24 cellular contexts compared by ENCODE assay signal in genomic region chr11:85167038-85167437, GRCh38.
"Had no signal": no experiment of that assay in that cellular context is flagged by ENCODE, and none has a peak within 500 bp of the region (broad histone marks: within the 10 kb centered on the region; RNA-seq: fewer than 3 reads in every experiment).

No MANE protein-coding gene starts in this region.

- H3K27me3 ChIP-seq: colonic mucosa, esophagus muscularis mucosa, neutrophil, pancreas, right lobe of liver, suprapubic skin, thyroid gland had no signal

- DNase-seq: colonic mucosa; effector memory CD4-positive, alpha-beta T cell; foreskin melanocyte; glutamatergic neuron; hypothalamus; immature natural killer cell; islet precursor cell; naive B cell; pancreas; retina; right lobe of liver; stimulated activated CD4-positive, alpha-beta T cell treated with anti-CD3 and anti-CD28 coated beads, Interleukin-12 subunit alpha, Interleukin-12 subunit beta, amount 100 ng/mL, for 4 hours; stimulated activated CD4-positive, alpha-beta T cell treated with anti-CD3 and anti-CD28 coated beads, Interleukin-1b, Interleukin-23, amount 100 ng/mL, for 48 hours; stimulated activated CD4-positive, alpha-beta T cell treated with anti-CD3 and anti-CD28 coated beads, Interleukin-4, amount 100 ng/mL, for 1 hour; stimulated activated CD8-positive, alpha-beta memory T cell treated with anti-CD3 and anti-CD28 coated beads, Interleukin-4, amount 100 ng/mL, for 48 hours; stimulated activated naive CD4-positive, alpha-beta T cell; stimulated activated naive CD8-positive, alpha-beta T cell treated with anti-CD3 and anti-CD28 coated beads, Interleukin-15, amount 100 ng/mL, for 72 hours; thyroid gland had no signal

- H3K9me3 ChIP-seq: colonic mucosa, esophagus muscularis mucosa, neutrophil, pancreas, right lobe of liver, suprapubic skin, thyroid gland had no signal

- ATAC-seq: natural killer cell treated with Interleukin-12 subunit alpha and Interleukin-12 subunit beta and Interleukin-15 and Interleukin-18, amount 100 ng/mL, for 72 hours; pancreas; right lobe of liver; stimulated activated naive CD8-positive, alpha-beta T cell treated with anti-CD3 and anti-CD28 coated beads, Interleukin-15, amount 100 ng/mL, for 72 hours had no signal

- H3K36me3 ChIP-seq: colonic mucosa, esophagus muscularis mucosa, neutrophil, pancreas, right lobe of liver, suprapubic skin, thyroid gland had no signal

- H3K4me2 ChIP-seq: smooth muscle cell had no signal

- H3K27ac ChIP-seq: colonic mucosa, esophagus muscularis mucosa, neutrophil, pancreas, right lobe of liver, suprapubic skin, thyroid gland had no signal

- H3K4me1 ChIP-seq: colonic mucosa, esophagus muscularis mucosa, pancreas, right lobe of liver, suprapubic skin, thyroid gland had no signal

- H3K4me3 ChIP-seq: colonic mucosa, esophagus muscularis mucosa, lung, pancreas, right lobe of liver, smooth muscle cell, suprapubic skin, thyroid gland had no signal
